1 cellular context compared by ENCODE assay signal in the genomic region with DNA sequence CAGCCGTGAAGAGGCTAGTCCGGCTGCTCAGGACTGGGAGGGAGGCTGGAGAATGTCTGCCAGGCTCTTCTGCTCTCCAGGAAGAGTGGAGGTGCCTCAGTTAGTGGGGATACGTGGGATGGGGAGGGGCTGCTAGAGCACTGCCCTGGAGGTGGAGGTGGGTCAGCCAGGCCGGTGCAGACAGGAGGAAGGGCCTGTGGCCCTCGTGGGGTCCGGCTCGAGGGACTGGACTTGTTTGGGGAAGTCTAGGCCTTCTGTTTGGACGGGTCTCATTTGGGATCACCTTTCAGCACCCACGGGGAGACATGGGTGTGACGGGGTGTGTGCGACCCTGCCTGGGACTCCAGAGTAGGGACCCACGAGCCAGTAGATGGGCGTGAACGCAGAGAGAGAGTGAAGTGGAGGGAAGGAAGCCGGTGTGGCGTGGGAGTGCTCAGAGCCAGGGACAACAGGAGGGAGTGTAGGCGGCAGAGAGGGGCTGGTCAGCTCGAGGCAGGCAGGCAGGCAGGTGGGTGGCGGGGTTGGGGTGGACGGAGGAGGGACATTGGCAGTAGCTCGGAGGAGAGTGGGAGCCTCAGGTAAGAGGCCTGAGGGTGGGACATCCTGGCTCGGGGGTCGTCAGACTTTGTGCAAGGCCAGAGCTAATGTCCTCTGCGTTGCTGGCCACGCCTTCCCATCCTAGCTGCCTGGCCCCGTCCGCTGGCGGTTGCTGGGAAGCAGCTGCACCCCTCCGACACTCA.
TF ChIP-seq lines count a peak whose summit lies in the region.

No MANE protein-coding gene starts in this region.

TF ChIP-seq in HepG2, 621 proteins besides CTCF, POLR2A, EP300 and RAD21:
- TF ChIP-seq, protein P1, sequence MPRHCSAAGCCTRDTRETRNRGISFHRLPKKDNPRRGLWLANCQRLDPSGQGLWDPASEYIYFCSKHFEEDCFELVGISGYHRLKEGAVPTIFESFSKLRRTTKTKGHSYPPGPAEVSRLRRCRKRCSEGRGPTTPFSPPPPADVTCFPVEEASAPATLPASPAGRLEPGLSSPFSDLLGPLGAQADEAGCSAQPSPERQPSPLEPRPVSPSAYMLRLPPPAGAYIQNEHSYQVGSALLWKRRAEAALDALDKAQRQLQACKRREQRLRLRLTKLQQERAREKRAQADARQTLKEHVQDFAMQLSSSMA (CRISPR knock-in tag; IDR thresholded peaks at IDR 0.05) = no peak
- no peak for TF ChIP-seq IKZF1 (IDR thresholded peaks at IDR 0.05)
